ENCODE assay signal across 9 cellular contexts in the genomic region with DNA sequence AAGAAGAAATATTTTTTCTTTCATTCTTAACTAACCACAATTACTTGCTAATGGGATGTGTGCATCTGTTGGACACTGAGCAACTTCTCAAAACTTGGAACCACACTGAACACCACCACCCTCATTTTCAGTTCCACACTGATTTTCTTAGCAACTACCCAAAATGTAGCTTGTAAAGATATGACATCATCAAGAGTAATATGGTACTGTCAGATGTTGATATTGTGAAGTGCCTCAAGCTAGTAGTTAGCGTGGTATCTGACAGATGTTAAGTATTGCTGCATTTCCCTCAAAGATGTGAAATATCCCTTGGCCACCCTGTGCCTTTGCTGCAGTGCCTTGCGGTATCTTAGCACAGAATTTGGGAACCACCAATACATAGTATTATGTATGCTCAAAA. TPM values are rescaled to one million over a fixed set of nuclear protein-coding genes. Genes with fewer than 3 reads are reported as not detected.
A peak's percentile ranks its signal among the peaks of the same experiment; 100 is the strongest.
DNase-seq lines count a peak whose midpoint lies in the region; ATAC-seq and TF ChIP-seq lines count a peak whose summit lies in the region.
"Had no signal": no experiment of that assay in that cellular context is flagged by ENCODE, and none has a peak within 500 bp of the region (broad histone marks: within the 10 kb centered on the region; RNA-seq: fewer than 3 reads in every experiment).

No MANE protein-coding gene starts in this region.

- ATAC-seq in GM18508 (IDR thresholded peaks at IDR 0.05; ENCODE audit: insufficient read depth, unreplicated experiment) (peak; percentile 79), GM21619 (IDR thresholded peaks at IDR 0.05; ENCODE audit: unreplicated experiment) (peak; percentile 80), HG03520 (IDR thresholded peaks at IDR 0.05; ENCODE audit: unreplicated experiment) (peak; percentile 74)

- WGBS in transverse colon (ENCODE audit: low coverage in 1 of 2), 2 donors = 76 to 80% methylated on average over 1 to 2 of the region's 2 CpGs

- no peak overlapping the region for H3K27ac ChIP-seq in transverse colon

- TF ChIP-seq EP300 in transverse colon (IDR thresholded peaks at IDR 0.05; ENCODE audit: low read depth) = no peak

- H3K4me1 ChIP-seq in transverse colon = peaks cover 0 to 12% (median 0%) of the 10 kb centered on the region in 4 donors

- intact Hi-C loops in transverse colon (cut with DNase I; ENCODE audit: low total_unique reads) = no loop called here

- in situ Hi-C loops in transverse colon (cut with MboI; ENCODE audit: low pct_ligation_motif_present in 1 of 4, low pct_unique_long_range_greater_than_20kb in 1 of 4, low sequenced_read_pairs in 3 of 4) = no loop called here

- H3K4me3 ChIP-seq in foreskin fibroblast (ENCODE audit: low read depth in 1 of 2, low read length in 2 of 2) (no peak overlapping the region), transverse colon (no peak overlapping the region)

- H3K9me3 ChIP-seq in transverse colon = no peaks in the 10 kb centered on the region

- no peaks in the 10 kb centered on the region for H3K36me3 ChIP-seq in transverse colon

- no peaks in the 10 kb centered on the region for H3K27me3 ChIP-seq in transverse colon

- no peak for TF ChIP-seq POLR2A in transverse colon (IDR thresholded peaks at IDR 0.05)

- TF ChIP-seq CTCF in foreskin fibroblast (IDR thresholded peaks at IDR 0.05; ENCODE audit: low read depth, low read length) (no peak), transverse colon (IDR thresholded peaks at IDR 0.05) (no peak)

- peak; percentile 39 to 72 for DNase-seq in foreskin fibroblast
- DNase-seq in transverse colon = no peak
- DNase-seq in LoVo (ENCODE audit: low spot score) = no peak
- DNase-seq in C1 segment of cervical spinal cord (lab: John Stamatoyannopoulos, UW) = no peak
- DNase-seq in activated CD8-positive, alpha-beta memory T cell treated with anti-CD3 and anti-CD28 coated beads for 24 hours = no peak
- DNase-seq: SHP77 treated with DMSO at 0.1 percent for 48 hours had no signal

RNA-seq across cellular contexts. Expression of a gene that starts 9.3 kb away (rescaled TPM):
- 10 to 100 TPM in 3 of 4 donors, 1 to 10 TPM in 1; 6.7 to 25.7 (median 15.7) TPM for total RNA-seq in transverse colon

Comparison
In these comparisons a context has a peak if more than half of its experiments do, and no peak if none do; other contexts are left out.
1. DNase-seq: peak in foreskin fibroblast (2 of 2); none in transverse colon (single experiment), LoVo (single experiment), C1 segment of cervical spinal cord (0 of 14) and activated CD8-positive, alpha-beta memory T cell treated with anti-CD3 and anti-CD28 coated beads for 24 hours (single experiment).
2. Peak in every context shown above with its lines, with median percentiles within 50 percentile points of each other: ATAC-seq.